Comparison of ENCODE assay signal across 1 cellular context in genomic region chr19:18670313-18670712, GRCh38.
TF ChIP-seq lines count a peak whose summit lies in the region.

No MANE protein-coding gene starts in this region.

TF ChIP-seq in GM12878, 131 proteins besides CTCF, POLR2A, EP300 and RAD21:
- no peak for TF ChIP-seq JUNB (IDR thresholded peaks at IDR 0.05)
- TF ChIP-seq MYC (IDR thresholded peaks at IDR 0.05; ENCODE audit: insufficient read depth, insufficient read length, insufficient replicate concordance, low read length, severe bottlenecking) = no peak
- TF ChIP-seq BCL11A (IDR thresholded peaks at IDR 0.05; ENCODE audit: low read depth, low read length) = no peak
- no peak for TF ChIP-seq RAD51 (IDR thresholded peaks at IDR 0.05)
- no peak for TF ChIP-seq FOXM1 (IDR thresholded peaks at IDR 0.05; ENCODE audit: low read depth, low read length)
- TF ChIP-seq BMI1 (IDR thresholded peaks at IDR 0.05; ENCODE audit: borderline replicate concordance) = no peak
- no peak for TF ChIP-seq GABPA (IDR thresholded peaks at IDR 0.05; ENCODE audit: low read depth)
- TF ChIP-seq CUX1 (IDR thresholded peaks at IDR 0.05; ENCODE audit: insufficient replicate concordance, low read depth, low read length) = no peak
- no peak for TF ChIP-seq KAT2A (conservative IDR thresholded peaks at IDR 0.05; ENCODE audit: control insufficient read depth, low read depth, low read length)
- TF ChIP-seq EED (IDR thresholded peaks at IDR 0.05; ENCODE audit: low read depth) = no peak
- TF ChIP-seq FOS (IDR thresholded peaks at IDR 0.05; ENCODE audit: borderline replicate concordance, extremely low read depth, insufficient read length) = no peak
